Comparison of ENCODE assay signal across 10 cellular contexts in genomic region chr3:185197071-185197470, GRCh38. TPM values are rescaled to one million over a fixed set of nuclear protein-coding genes. Genes with fewer than 3 reads are reported as not detected.
"Had no signal": no experiment of that assay in that cellular context is flagged by ENCODE, and none has a peak within 500 bp of the region (broad histone marks: within the 10 kb centered on the region; RNA-seq: fewer than 3 reads in every experiment).

No MANE protein-coding gene starts in this region.

- DNase-seq: H7, HFFc6, Karpas-422, KBM-7 had no signal

- H3K4me2 ChIP-seq: GM23338, KMS-11 had no signal

- H3K9me3 ChIP-seq: HAP-1 had no signal

- H2AFZ ChIP-seq: GM23338 had no signal

- H3K4me1 ChIP-seq: HAP-1 had no signal

- ATAC-seq: GM23338, HCT116 had no signal

- FAIRE-seq: HTR-8/SVneo had no signal

- H3K27ac ChIP-seq: KMS-11 had no signal

- H3K9ac ChIP-seq: KMS-11 had no signal

- H3K4me3 ChIP-seq: GM23338, HAP-1 had no signal

- H3K36me3 ChIP-seq: HAP-1 had no signal

RNA-seq across cellular contexts. Expression of gene C3orf70, which starts 44.2 kb away (rescaled TPM):
- total RNA-seq: HT-29 had no signal
